In genomic region chr4:140426610-140427103, GRCh38 we compare ENCODE assay signal across 9 cellular contexts. TPM values are rescaled to one million over a fixed set of nuclear protein-coding genes. Genes with fewer than 3 reads are reported as not detected.
A peak's percentile ranks its signal among the peaks of the same experiment; 100 is the strongest.
DNase-seq lines count a peak whose midpoint lies in the region; ATAC-seq and TF ChIP-seq lines count a peak whose summit lies in the region.
"Had no signal": no experiment of that assay in that cellular context is flagged by ENCODE, and none has a peak within 500 bp of the region (broad histone marks: within the 10 kb centered on the region; RNA-seq: fewer than 3 reads in every experiment).

No MANE protein-coding gene starts in this region.

- intact Hi-C loops in posterior vena cava (cut with DNase I) = no loop called here

- DNase-seq in AML-193 (lab: John Stamatoyannopoulos, UW) (peak; percentile 22 to 25), SK-N-MC (ENCODE audit: low read depth, low spot score) (no peak), fibroblast of the aortic adventitia (ENCODE audit: low read depth) (no peak), posterior vena cava (ENCODE audit: low spot score) (peak; percentile 77)
- no peak for DNase-seq in activated effector memory CD4-positive, alpha-beta T cell treated with Interleukin-2 at 50 U/mL for 16 hours
- DNase-seq in stimulated activated naive CD4-positive, alpha-beta T cell (lab: John Stamatoyannopoulos, UW) = no peak

- no peak overlapping the region for H3K27ac ChIP-seq in SK-N-MC

- peak overlapping the region; percentile 78 for H3K9ac ChIP-seq in SK-N-MC (ENCODE audit: insufficient read length)

- H3K4me3 ChIP-seq in SK-N-MC (peak overlapping the region; percentile 98), fibroblast of the aortic adventitia (ENCODE audit: low read depth, low read length) (peak overlapping the region; percentile 81)

- H3K9me3 ChIP-seq in SK-N-MC (ENCODE audit: low read depth, low read length) = no peaks in the 10 kb centered on the region

- no peaks in the 10 kb centered on the region for H3K36me3 ChIP-seq in SK-N-MC (ENCODE audit: insufficient read depth, low read length)

- ATAC-seq in GM19351 (IDR thresholded peaks at IDR 0.05; ENCODE audit: unreplicated experiment) (peak; percentile 26), HG03565 (IDR thresholded peaks at IDR 0.05; ENCODE audit: unreplicated experiment) (peak; percentile 10)

- no peak for TF ChIP-seq CTCF in fibroblast of the aortic adventitia (IDR thresholded peaks at IDR 0.05; ENCODE audit: insufficient read depth, low read length)

RNA-seq across cellular contexts. Expression of gene CLGN, which starts 0.8 kb away (rescaled TPM):
- 4.1 and 19.3 TPM in 2 replicates for total RNA-seq in fibroblast of the aortic adventitia (ENCODE audit: low replicate concordance)
- total RNA-seq in posterior vena cava = under 1 TPM; 0.52 to 0.74 TPM
- total RNA-seq: myocyte had no signal

RNA-seq across cellular contexts. Expression of gene SCOC, which starts 53.2 kb away (rescaled TPM):
- total RNA-seq in fibroblast of the aortic adventitia (ENCODE audit: low replicate concordance) (30.9 and 92.7 TPM in 2 replicates), posterior vena cava (10 to 100 TPM; 62.2 to 63.7 TPM)

Comparison
In these comparisons a context has a peak if more than half of its experiments do, and no peak if none do; other contexts are left out.
1. DNase-seq: peak in AML-193 (2 of 2) and posterior vena cava (single experiment); none in SK-N-MC (single experiment), fibroblast of the aortic adventitia (single experiment), activated effector memory CD4-positive, alpha-beta T cell treated with Interleukin-2 at 50 U/mL for 16 hours (single experiment) and stimulated activated naive CD4-positive, alpha-beta T cell (0 of 6).